ENCODE assay signal across 12 cellular contexts in the genomic region with DNA sequence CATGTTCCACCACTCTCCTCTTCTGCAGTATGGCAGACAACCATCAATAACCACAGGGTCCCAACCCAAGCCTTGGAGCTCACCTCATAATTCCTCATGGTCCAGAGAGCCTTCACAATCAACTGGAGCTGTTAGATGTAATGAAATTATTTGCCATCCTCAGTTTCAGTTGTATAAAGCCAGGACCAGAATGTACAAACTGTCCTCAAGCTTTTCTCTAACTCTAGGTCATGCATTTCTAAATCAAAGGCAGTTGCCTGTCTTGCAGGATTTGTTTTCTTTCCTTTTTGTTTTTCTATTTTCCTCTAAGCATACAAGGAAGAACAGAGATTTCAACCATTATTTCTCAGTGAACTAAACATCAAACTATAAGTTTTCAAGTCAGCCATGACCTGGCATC.
A peak's percentile ranks its signal among the peaks of the same experiment; 100 is the strongest.
DNase-seq lines count a peak whose midpoint lies in the region; ATAC-seq and TF ChIP-seq lines count a peak whose summit lies in the region.
"Had no signal": no experiment of that assay in that cellular context is flagged by ENCODE, and none has a peak within 500 bp of the region (broad histone marks: within the 10 kb centered on the region; RNA-seq: fewer than 3 reads in every experiment).

No MANE protein-coding gene starts in this region.

- TF ChIP-seq CTCF in breast epithelium (IDR thresholded peaks at IDR 0.05): no peak
- TF ChIP-seq CTCF in mammary epithelial cell (conservative IDR thresholded peaks at IDR 0.05 in 1 of 2, IDR thresholded peaks at IDR 0.05 in 1 of 2; ENCODE audit: extremely low read depth in 1 of 2, insufficient read depth in 1 of 2, low read depth in 1 of 2, low read length in 2 of 2): no peak
- no peak for TF ChIP-seq CTCF in left ventricle myocardium inferior (IDR thresholded peaks at IDR 0.05; ENCODE audit: borderline replicate concordance)
- TF ChIP-seq CTCF in parathyroid adenoma (IDR thresholded peaks at IDR 0.05): no peak
- no peak for TF ChIP-seq CTCF in uterus (IDR thresholded peaks at IDR 0.05)

- H3K4me2 ChIP-seq in mammary epithelial cell (ENCODE audit: insufficient read depth, low read depth, low read length) (no peak overlapping the region), parathyroid adenoma (ENCODE audit: low read length) (peak overlapping the region; percentile 54)

- H2AFZ ChIP-seq in mammary epithelial cell (ENCODE audit: low read depth, low read length) (no peak overlapping the region), parathyroid adenoma (peak overlapping the region; percentile 68)

- H3K27ac Mint-ChIP-seq in activated CD8-positive, alpha-beta memory T cell treated with anti-CD3 and anti-CD28 coated beads, Interleukin-2, amount 10 ng/mL, durations not matched to agents 7 days and 5 days: no peak overlapping the region
- H3K27ac Mint-ChIP-seq: activated CD4-positive, alpha-beta T cell treated with anti-CD3 and anti-CD28 coated beads, Interleukin-2, amount 10 ng/mL, durations not matched to agents 24 days and 14 days had no signal

- CTCF ChIA-PET in mammary epithelial cell (lab: Charles Lee; ENCODE audit: low non-redundant PET): interaction anchor here (0.5 to 0.7 kb wide), 3 partner anchors 62 to 184 kb away, joined by 3 to 9 read pairs (median 3); no protein-coding TSS in a partner anchor
- CTCF ChIA-PET in activated CD8-positive, alpha-beta memory T cell treated with anti-CD3 and anti-CD28 coated beads, Interleukin-2, amount 10 ng/mL, durations not matched to agents 7 days and 5 days (lab: Charles Lee): interaction anchor here (0.9 to 2.5 kb wide), 3 partner anchors 48 to 247 kb away, joined by 3 to 25 read pairs (median 3); no protein-coding TSS in a partner anchor

- no peaks in the 10 kb centered on the region for H3K9me3 Mint-ChIP-seq in activated CD8-positive, alpha-beta memory T cell treated with anti-CD3 and anti-CD28 coated beads, Interleukin-2, amount 10 ng/mL, durations not matched to agents 7 days and 5 days (ENCODE audit: low read depth)

- no TSS peak for BruUV-seq in mammary epithelial cell (replicated peaks; lab: Mats Ljungman, UMichigan)

- TF ChIP-seq POLR2A in breast epithelium (IDR thresholded peaks at IDR 0.05) (no peak), uterus (IDR thresholded peaks at IDR 0.05) (no peak)

- in situ Hi-C loops in mammary epithelial cell (cut with MboI; ENCODE audit: low sequenced_read_pairs in 2 of 2): loop anchor here in 1 of 2 donors (10.0 kb wide), 1 partner anchor 244 kb away; no protein-coding TSS in a partner anchor

- no peaks in the 10 kb centered on the region for H3K36me3 ChIP-seq in breast epithelium
- H3K36me3 ChIP-seq in mammary epithelial cell (ENCODE audit: insufficient read depth, low read length): no peaks in the 10 kb centered on the region
- no peaks in the 10 kb centered on the region for H3K36me3 ChIP-seq in left ventricle myocardium inferior
- no peaks in the 10 kb centered on the region for H3K36me3 ChIP-seq in parathyroid adenoma (ENCODE audit: control insufficient read depth, insufficient read depth, low read length)
- H3K36me3 ChIP-seq in uterus: no peaks in the 10 kb centered on the region
- H3K36me3 ChIP-seq: SJSA1 had no signal

- H4K20me1 ChIP-seq in mammary epithelial cell (ENCODE audit: insufficient read depth, low read length): no peaks in the 10 kb centered on the region

- H3K4me3 ChIP-seq in breast epithelium: peak overlapping the region; percentile 21 to 52 (median 24)
- H3K4me3 ChIP-seq in mammary epithelial cell (replicated peaks in 1 of 3; ENCODE audit: insufficient read depth in 1 of 3, low read depth in 2 of 3, low read length in 3 of 3): no peak overlapping the region
- peak overlapping the region; percentile 12 for H3K4me3 ChIP-seq in left ventricle myocardium inferior
- no peak overlapping the region for H3K4me3 ChIP-seq in parathyroid adenoma (ENCODE audit: low read depth, low read length)
- H3K4me3 ChIP-seq in uterus: peak overlapping the region in 1 of 2 donors; percentile 14
- H3K4me3 ChIP-seq: SJSA1 had no signal

- H3K4me1 Mint-ChIP-seq in activated CD8-positive, alpha-beta memory T cell treated with anti-CD3 and anti-CD28 coated beads, Interleukin-2, amount 10 ng/mL, durations not matched to agents 7 days and 5 days: peaks cover 21% of the 10 kb centered on the region

- DNase-seq in breast epithelium (ENCODE audit: low spot score in 2 of 2): no peak
- DNase-seq in mammary epithelial cell: no peak
- DNase-seq in left ventricle myocardium inferior: no peak
- DNase-seq in uterus: no peak
- no peak for DNase-seq in activated CD8-positive, alpha-beta memory T cell treated with anti-CD3 and anti-CD28 coated beads, Interleukin-2, amount 10 ng/mL, durations not matched to agents 7 days and 5 days
- DNase-seq in GM03348 (ENCODE audit: low spot score): no peak
- DNase-seq in mesenteric fat pad (ENCODE audit: low spot score): no peak

- H3K4me1 ChIP-seq in breast epithelium: no peaks in the 10 kb centered on the region
- peaks cover 26% of the 10 kb centered on the region for H3K4me1 ChIP-seq in mammary epithelial cell (ENCODE audit: insufficient read depth, low read length)
- H3K4me1 ChIP-seq in left ventricle myocardium inferior: peaks cover 9% of the 10 kb centered on the region
- no peaks in the 10 kb centered on the region for H3K4me1 ChIP-seq in parathyroid adenoma
- no peaks in the 10 kb centered on the region for H3K4me1 ChIP-seq in uterus

- no peaks in the 10 kb centered on the region for H3K27me3 ChIP-seq in breast epithelium
- no peaks in the 10 kb centered on the region for H3K27me3 ChIP-seq in mammary epithelial cell (ENCODE audit: insufficient read depth, low read length)
- no peaks in the 10 kb centered on the region for H3K27me3 ChIP-seq in left ventricle myocardium inferior (ENCODE audit: low read depth)
- no peaks in the 10 kb centered on the region for H3K27me3 ChIP-seq in parathyroid adenoma (ENCODE audit: control insufficient read depth, insufficient read depth, low read length)
- H3K27me3 ChIP-seq in uterus: no peaks in the 10 kb centered on the region
- H3K27me3 ChIP-seq: SJSA1 had no signal

- no peaks in the 10 kb centered on the region for H3K9me3 ChIP-seq in breast epithelium
- H3K9me3 ChIP-seq in mammary epithelial cell (replicated peaks; ENCODE audit: insufficient read depth, low read length): no peaks in the 10 kb centered on the region
- H3K9me3 ChIP-seq in left ventricle myocardium inferior (replicated peaks): no peaks in the 10 kb centered on the region
- H3K9me3 ChIP-seq in parathyroid adenoma (ENCODE audit: control insufficient read depth, low read length): no peaks in the 10 kb centered on the region
- no peaks in the 10 kb centered on the region for H3K9me3 ChIP-seq in uterus
- H3K9me3 ChIP-seq: SJSA1 had no signal

- ATAC-seq in activated CD8-positive, alpha-beta memory T cell treated with anti-CD3 and anti-CD28 coated beads, Interleukin-2, amount 10 ng/mL, durations not matched to agents 7 days and 5 days: no peak

- dilution Hi-C loops in mammary epithelial cell (cut with HindIII; ENCODE audit: low sequenced_read_pairs): no loop called here

- H3K27me3 Mint-ChIP-seq in activated CD8-positive, alpha-beta memory T cell treated with anti-CD3 and anti-CD28 coated beads, Interleukin-2, amount 10 ng/mL, durations not matched to agents 7 days and 5 days: peaks cover 70% of the 10 kb centered on the region
- H3K27me3 Mint-ChIP-seq: activated naive CD8-positive, alpha-beta T cell had no signal

- intact Hi-C loops in breast epithelium (cut with DNase I; ENCODE audit: low total_unique reads): no loop called here
- intact Hi-C loops in mammary epithelial cell (cut with micrococcal nuclease): loop anchor here (1.0 to 2.0 kb wide), 2 partner anchors 122 to 245 kb away; no protein-coding TSS in a partner anchor
- intact Hi-C loops in left ventricle myocardium inferior (cut with micrococcal nuclease): no loop called here
- intact Hi-C loops in uterus (cut with DNase I; ENCODE audit: low total_unique reads): no loop called here

- H3K36me3 Mint-ChIP-seq in activated CD8-positive, alpha-beta memory T cell treated with anti-CD3 and anti-CD28 coated beads, Interleukin-2, amount 10 ng/mL, durations not matched to agents 7 days and 5 days: peaks cover 5% of the 10 kb centered on the region
- H3K36me3 Mint-ChIP-seq: activated naive CD8-positive, alpha-beta T cell; CD14-positive monocyte had no signal

- H3K79me2 ChIP-seq in mammary epithelial cell (ENCODE audit: insufficient read depth, low read length) (no peaks in the 10 kb centered on the region), parathyroid adenoma (no peaks in the 10 kb centered on the region)

- no peak overlapping the region for H3K4me3 Mint-ChIP-seq in activated CD8-positive, alpha-beta memory T cell treated with anti-CD3 and anti-CD28 coated beads, Interleukin-2, amount 10 ng/mL, durations not matched to agents 7 days and 5 days
- H3K4me3 Mint-ChIP-seq: activated CD4-positive, alpha-beta T cell treated with anti-CD3 and anti-CD28 coated beads, Interleukin-2, amount 10 ng/mL, durations not matched to agents 24 days and 14 days; activated naive CD8-positive, alpha-beta T cell; CD14-positive monocyte had no signal

- H3K9ac ChIP-seq in mammary epithelial cell (ENCODE audit: insufficient read depth, low read length) (no peak overlapping the region), parathyroid adenoma (no peak overlapping the region)

- H3K27ac ChIP-seq in breast epithelium (peak overlapping the region; percentile 59 to 65), mammary epithelial cell (ENCODE audit: insufficient read depth, low read depth, low read length) (no peak overlapping the region), left ventricle myocardium inferior (replicated peaks) (peak overlapping the region; percentile 47), parathyroid adenoma (no peak overlapping the region), uterus (peak overlapping the region; percentile 42 to 51)
- H3K27ac ChIP-seq: SJSA1 had no signal

Comparison
In these comparisons a context has a peak if more than half of its experiments do, and no peak if none do; other contexts are left out.
1. H3K27ac ChIP-seq: peak in breast epithelium (2 of 2), left ventricle myocardium inferior (single experiment) and uterus (2 of 2); none in mammary epithelial cell (single experiment) and parathyroid adenoma (single experiment).
2. H3K4me3 ChIP-seq: peak in breast epithelium (3 of 3) and left ventricle myocardium inferior (single experiment); none in mammary epithelial cell (0 of 3) and parathyroid adenoma (single experiment).